32 cellular contexts compared by ENCODE assay signal in genomic region chr5:89351975-89352374, GRCh38.
A peak's percentile ranks its signal among the peaks of the same experiment; 100 is the strongest.
DNase-seq lines count a peak whose midpoint lies in the region; ATAC-seq and TF ChIP-seq lines count a peak whose summit lies in the region.
"Had no signal": no experiment of that assay in that cellular context is flagged by ENCODE, and none has a peak within 500 bp of the region (broad histone marks: within the 10 kb centered on the region; RNA-seq: fewer than 3 reads in every experiment).

No MANE protein-coding gene starts in this region.

- no peak for TF ChIP-seq EP300 in transverse colon (IDR thresholded peaks at IDR 0.05; ENCODE audit: low read depth)

- no peak for TF ChIP-seq POLR2A in transverse colon (IDR thresholded peaks at IDR 0.05)

- no peak overlapping the region for H3K27ac ChIP-seq in GM23248
- H3K27ac ChIP-seq in transverse colon = no peak overlapping the region
- H3K27ac ChIP-seq: colonic mucosa, gastroesophageal sphincter, PC-9, right lobe of liver, testis had no signal

- H3K4me1 ChIP-seq in GM23248 (ENCODE audit: insufficient read depth) (peaks cover 5% of the 10 kb centered on the region; the same call in 1 of the 2 replicates), transverse colon (no peaks in the 10 kb centered on the region)
- H3K4me1 ChIP-seq: colonic mucosa, gastroesophageal sphincter, right lobe of liver, testis had no signal

- no peaks in the 10 kb centered on the region for H3K36me3 Mint-ChIP-seq in nephron progenitor cell (ENCODE audit: low read depth)
- H3K36me3 Mint-ChIP-seq: brain; CD8-positive, alpha-beta T cell; immature natural killer cell had no signal

- H3K9me3 Mint-ChIP-seq in nephron progenitor cell = no peaks in the 10 kb centered on the region
- H3K9me3 Mint-ChIP-seq: activated CD4-positive, alpha-beta T cell treated with anti-CD3 and anti-CD28 coated beads, Interleukin-2, amount 10 ng/mL, durations not matched to agents 24 days and 14 days; CD8-positive, alpha-beta T cell; H9 had no signal

- no peaks in the 10 kb centered on the region for H3K36me3 ChIP-seq in GM23248 (ENCODE audit: low read depth)
- no peaks in the 10 kb centered on the region for H3K36me3 ChIP-seq in transverse colon
- H3K36me3 ChIP-seq: colonic mucosa, gastroesophageal sphincter, right lobe of liver had no signal

- H4K20me1 ChIP-seq in GM23248 (ENCODE audit: insufficient read depth) = no peaks in the 10 kb centered on the region

- DNase-seq in A172 (ENCODE audit: low spot score) = peak; percentile 7
- peak; percentile 36 for DNase-seq in GM23248
- peak; percentile 31 for DNase-seq in amniotic epithelial cell (ENCODE audit: low read depth)
- DNase-seq in fibroblast of peridontal ligament (ENCODE audit: extremely low read depth) = peak; percentile 18
- DNase-seq in transverse colon = no peak
- DNase-seq in nephron progenitor cell = no peak
- DNase-seq: activated CD4-positive, alpha-beta T cell treated with anti-CD3 and anti-CD28 coated beads, Interleukin-2, amount 10 ng/mL, durations not matched to agents 24 days and 14 days; activated gamma-delta T cell; activated T-cell treated with anti-CD3 and anti-CD28 coated beads, Interleukin-2, amount 50 U/mL, for 1 hour; CD8-positive, alpha-beta T cell; colonic mucosa; effector CD8-positive, alpha-beta T cell; erythroblast; H9; hypothalamus; immature natural killer cell; Karpas-422; mesendoderm; NCI-H2171 treated with DMSO at 0.1 percent for 48 hours; NCI-H524; PC-9; right lobe of liver; SHP77 treated with DMSO at 0.1 percent for 48 hours; stimulated activated naive CD4-positive, alpha-beta T cell; testis had no signal

- no peaks in the 10 kb centered on the region for H3K27me3 Mint-ChIP-seq in nephron progenitor cell (ENCODE audit: low read depth, poor library complexity)
- H3K27me3 Mint-ChIP-seq: activated CD4-positive, alpha-beta T cell treated with anti-CD3 and anti-CD28 coated beads, Interleukin-2, amount 10 ng/mL, durations not matched to agents 24 days and 14 days; B cell; brain; progenitor cell of endocrine pancreas had no signal

- H3K4me1 Mint-ChIP-seq in nephron progenitor cell = peaks cover 9% of the 10 kb centered on the region
- H3K4me1 Mint-ChIP-seq: activated CD4-positive, alpha-beta T cell treated with anti-CD3 and anti-CD28 coated beads, Interleukin-2, amount 10 ng/mL, durations not matched to agents 24 days and 14 days had no signal

- H3K9me3 ChIP-seq in GM23248 (ENCODE audit: low read depth) (no peaks in the 10 kb centered on the region), transverse colon (no peaks in the 10 kb centered on the region)
- H3K9me3 ChIP-seq: colonic mucosa, gastroesophageal sphincter, right lobe of liver, testis had no signal

- H3F3A ChIP-seq in GM23248 (ENCODE audit: insufficient read depth) = no peaks in the 10 kb centered on the region

- no peak overlapping the region for H3K4me3 Mint-ChIP-seq in nephron progenitor cell
- H3K4me3 Mint-ChIP-seq: activated CD4-positive, alpha-beta T cell treated with anti-CD3 and anti-CD28 coated beads, Interleukin-2, amount 10 ng/mL, durations not matched to agents 24 days and 14 days; brain; CD8-positive, alpha-beta T cell; H9; immature natural killer cell had no signal

- no peak overlapping the region for H2AFZ ChIP-seq in GM23248
- H2AFZ ChIP-seq: PC-9 had no signal

- H3K4me2 ChIP-seq in GM23248 (ENCODE audit: unreplicated experiment) = no peak overlapping the region
- H3K4me2 ChIP-seq: PC-9 had no signal

- intact Hi-C loops in transverse colon (cut with DNase I; ENCODE audit: low total_unique reads) = no loop called here

- in situ Hi-C loops in GM23248 (cut with MboI) (no loop called here), transverse colon (cut with MboI; ENCODE audit: low pct_ligation_motif_present in 1 of 4, low pct_unique_long_range_greater_than_20kb in 1 of 4, low sequenced_read_pairs in 3 of 4) (no loop called here)

- H3K79me2 ChIP-seq in GM23248 (ENCODE audit: insufficient read depth) = no peaks in the 10 kb centered on the region

- no peaks in the 10 kb centered on the region for H3K27me3 ChIP-seq in GM23248 (replicated peaks; ENCODE audit: insufficient read depth)
- H3K27me3 ChIP-seq in transverse colon = no peaks in the 10 kb centered on the region
- H3K27me3 ChIP-seq: colonic mucosa, gastroesophageal sphincter, right lobe of liver, testis had no signal

- H3K4me3 ChIP-seq in GM23248 = no peak overlapping the region
- no peak overlapping the region for H3K4me3 ChIP-seq in transverse colon
- H3K4me3 ChIP-seq: colonic mucosa, gastroesophageal sphincter, PC-9, right lobe of liver, testis had no signal

- no peak for TF ChIP-seq CTCF in transverse colon (IDR thresholded peaks at IDR 0.05)
- no peak for TF ChIP-seq CTCF in nephron progenitor cell (IDR thresholded peaks at IDR 0.05)

- ATAC-seq in GM21717 (IDR thresholded peaks at IDR 0.05; ENCODE audit: unreplicated experiment) (no peak), HG03571 (IDR thresholded peaks at IDR 0.05; ENCODE audit: unreplicated experiment) (no peak)
- ATAC-seq: CD8-positive, alpha-beta T cell; gastroesophageal sphincter; left lobe of liver; right lobe of liver had no signal

- H3K9me2 ChIP-seq in GM23248 (ENCODE audit: insufficient read depth) = no peaks in the 10 kb centered on the region

- no peak overlapping the region for H3K27ac Mint-ChIP-seq in nephron progenitor cell
- H3K27ac Mint-ChIP-seq: activated CD4-positive, alpha-beta T cell treated with anti-CD3 and anti-CD28 coated beads, Interleukin-2, amount 10 ng/mL, durations not matched to agents 24 days and 14 days; B cell; brain; CD8-positive, alpha-beta T cell; H9; immature natural killer cell; progenitor cell of endocrine pancreas had no signal

- no peak overlapping the region for H3K9ac ChIP-seq in GM23248

Comparison
In these comparisons a context has a peak if more than half of its experiments do, and no peak if none do; other contexts are left out.
1. DNase-seq: peak in A172 (single experiment), GM23248 (single experiment), amniotic epithelial cell (single experiment) and fibroblast of peridontal ligament (single experiment); none in transverse colon (single experiment) and nephron progenitor cell (single experiment).